In the genomic region with DNA sequence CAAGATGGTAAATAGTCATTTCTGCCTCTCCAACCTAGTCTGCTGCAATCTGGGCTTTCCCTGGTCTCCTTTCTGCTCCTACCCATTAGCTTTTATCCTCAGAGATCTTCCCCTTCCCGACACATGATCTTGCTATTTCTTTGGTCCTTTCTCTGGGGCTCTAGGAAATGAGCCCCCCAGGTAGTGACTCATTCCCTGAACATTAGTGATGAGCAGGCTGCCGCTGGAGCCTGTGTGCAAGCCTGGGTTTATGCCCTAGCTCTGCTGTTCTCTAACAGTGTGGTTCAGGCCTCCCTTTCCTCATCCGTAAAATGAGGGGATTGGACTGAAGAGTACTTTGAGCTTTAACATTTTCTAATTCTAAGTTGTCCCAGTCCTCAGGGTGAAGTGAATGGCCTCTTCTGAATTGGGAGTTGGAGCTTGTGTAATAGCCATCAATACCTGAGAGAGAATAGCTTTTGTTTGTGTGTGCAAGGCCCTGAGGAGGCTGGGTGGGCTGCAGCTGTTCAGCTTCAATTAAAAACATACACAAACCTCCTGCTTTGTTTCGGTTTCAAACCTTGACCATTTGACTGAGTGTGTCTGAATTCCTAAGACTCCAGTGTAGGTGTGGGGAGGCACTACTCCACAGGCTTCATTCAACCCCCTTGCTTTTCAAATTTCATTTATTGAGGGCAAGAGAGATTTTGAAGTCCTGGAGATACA, we compare ENCODE assay signal across 19 cellular contexts.
DNase-seq lines count a peak whose midpoint lies in the region; ATAC-seq and TF ChIP-seq lines count a peak whose summit lies in the region.
"Had no signal": no experiment of that assay in that cellular context is flagged by ENCODE, and none has a peak within 500 bp of the region (broad histone marks: within the 10 kb centered on the region; RNA-seq: fewer than 3 reads in every experiment).

No MANE protein-coding gene starts in this region.

- H3K9me3 Mint-ChIP-seq in nephron (no peaks in the 10 kb centered on the region), natural killer cell (peaks cover 0 to 2% of the 10 kb centered on the region in 2 donors)

- peak; percentile 14 for DNase-seq in NCI-H2107 treated with DMSO at 0.1 percent for 48 hours (lab: John Stamatoyannopoulos, UW; ENCODE audit: unreplicated experiment)
- DNase-seq in NCI-H2107 (lab: John Stamatoyannopoulos, UW): no peak
- DNase-seq in NCI-H146 treated with DMSO at 0.1 percent for 48 hours (lab: John Stamatoyannopoulos, UW; ENCODE audit: unreplicated experiment): peak; percentile 41
- peak; percentile 75 to 86 for DNase-seq in SJCRH30
- no peak for DNase-seq in natural killer cell
- DNase-seq in tibial artery: no peak
- no peak for DNase-seq in RPMI8226
- DNase-seq: AML-193, DMS79 treated with DMSO at 0.1 percent for 48 hours, GDM1, KG1, NCI-H1436 treated with DMSO at 0.1 percent for 48 hours, NCI-H2081, NCI-H226, NCI-H524 treated with DMSO at 0.1 percent for 48 hours, SIG-M5 had no signal

- H3K27me3 Mint-ChIP-seq in nephron (ENCODE audit: low read depth): peaks cover 5% of the 10 kb centered on the region
- peaks cover 2 to 20% of the 10 kb centered on the region in 2 donors for H3K27me3 Mint-ChIP-seq in natural killer cell (ENCODE audit: low read depth in 2 of 2)

- H3K4me3 Mint-ChIP-seq in nephron: peak overlapping the region in 1 of 3 experiments; percentile 3
- no peak overlapping the region for H3K4me3 Mint-ChIP-seq in natural killer cell

- no peaks in the 10 kb centered on the region for H3K36me3 Mint-ChIP-seq in nephron (ENCODE audit: low read depth)
- no peaks in the 10 kb centered on the region for H3K36me3 Mint-ChIP-seq in natural killer cell

- no peak for TF ChIP-seq CTCF in nephron (IDR thresholded peaks at IDR 0.05; ENCODE audit: unreplicated experiment in 3 of 3)
- no peak for TF ChIP-seq CTCF in natural killer cell (IDR thresholded peaks at IDR 0.05)
- no peak for TF ChIP-seq CTCF in tibial artery (IDR thresholded peaks at IDR 0.05)

- H3K4me1 ChIP-seq in SJCRH30 (peaks cover 60% of the 10 kb centered on the region), tibial artery (peaks cover 0 to 8% (median 0%) of the 10 kb centered on the region in 4 donors)

- peaks cover 8% of the 10 kb centered on the region for H3K9me3 ChIP-seq in SJCRH30 (replicated peaks)
- no peaks in the 10 kb centered on the region for H3K9me3 ChIP-seq in tibial artery

- H3K27ac ChIP-seq in SJCRH30 (peak overlapping the region; percentile 97), tibial artery (no peak overlapping the region)
- H3K27ac ChIP-seq: 22Rv1, C4-2B had no signal

- ATAC-seq in natural killer cell: no peak

- H3K4me1 Mint-ChIP-seq in nephron (peaks cover 48% of the 10 kb centered on the region), natural killer cell (no peaks in the 10 kb centered on the region)

- H3K4me3 ChIP-seq in SJCRH30: peak overlapping the region; percentile 17; the same call in 1 of the 2 replicates
- H3K4me3 ChIP-seq in tibial artery: no peak overlapping the region

- H3K36me3 ChIP-seq in SJCRH30 (no peaks in the 10 kb centered on the region), tibial artery (no peaks in the 10 kb centered on the region)

- intact Hi-C loops in natural killer cell (cut with micrococcal nuclease): no loop called here
- intact Hi-C loops in tibial artery (cut with DNase I; ENCODE audit: low total_unique reads): no loop called here

- H3K27me3 ChIP-seq in SJCRH30: no peaks in the 10 kb centered on the region
- no peaks in the 10 kb centered on the region for H3K27me3 ChIP-seq in tibial artery

- H3K27ac Mint-ChIP-seq in nephron: peak overlapping the region; percentile 26 to 84 (median 63)
- no peak overlapping the region for H3K27ac Mint-ChIP-seq in natural killer cell

Comparison
In these comparisons a context has a peak if more than half of its experiments do, and no peak if none do; other contexts are left out.
1. DNase-seq: peak in NCI-H2107 treated with DMSO at 0.1 percent for 48 hours (single experiment), NCI-H146 treated with DMSO at 0.1 percent for 48 hours (single experiment) and SJCRH30 (2 of 2); none in NCI-H2107 (single experiment), natural killer cell (single experiment), tibial artery (0 of 2) and RPMI8226 (single experiment).
2. H3K27ac Mint-ChIP-seq: peak in nephron (3 of 3); none in natural killer cell (0 of 2).